Comparison of ENCODE assay signal across 20 cellular contexts in genomic region chr21:25756190-25756932, GRCh38. TPM values are rescaled to one million over a fixed set of nuclear protein-coding genes. Genes with fewer than 3 reads are reported as not detected.
A peak's percentile ranks its signal among the peaks of the same experiment; 100 is the strongest.
DNase-seq lines count a peak whose midpoint lies in the region; ATAC-seq, FAIRE-seq and TF ChIP-seq lines count a peak whose summit lies in the region.
"Had no signal": no experiment of that assay in that cellular context is flagged by ENCODE, and none has a peak within 500 bp of the region (broad histone marks: within the 10 kb centered on the region; RNA-seq: fewer than 3 reads in every experiment).

No MANE protein-coding gene starts in this region.

- H3K4me1 Mint-ChIP-seq in activated CD4-positive, alpha-beta T cell treated with anti-CD3 and anti-CD28 coated beads for 36 hours, result peaks cover 26% of the 10 kb centered on the region
- peaks cover 14% of the 10 kb centered on the region for H3K4me1 Mint-ChIP-seq in activated T-helper 17 cell treated with anti-CD3 and anti-CD28 coated beads, Interleukin-2, amount 50 U/mL, for 72 hours
- H3K4me1 Mint-ChIP-seq in nephron progenitor cell (no peaks in the 10 kb centered on the region), neural progenitor cell (no peaks in the 10 kb centered on the region), glutamatergic neuron (ENCODE audit: low read depth, unreplicated experiment) (no peaks in the 10 kb centered on the region)
- H3K4me1 Mint-ChIP-seq: neural crest cell had no signal

- intact Hi-C loops in activated CD4-positive, alpha-beta T cell treated with anti-CD3 and anti-CD28 coated beads for 36 hours (cut with DNase I, micrococcal nuclease), result no loop called here

- no peaks in the 10 kb centered on the region for H3K9me3 Mint-ChIP-seq in activated CD4-positive, alpha-beta T cell treated with anti-CD3 and anti-CD28 coated beads for 36 hours (ENCODE audit: low read depth)
- H3K9me3 Mint-ChIP-seq in activated T-helper 17 cell treated with anti-CD3 and anti-CD28 coated beads, Interleukin-2, amount 50 U/mL, for 72 hours, result no peaks in the 10 kb centered on the region
- H3K9me3 Mint-ChIP-seq in nephron progenitor cell, result no peaks in the 10 kb centered on the region
- no peaks in the 10 kb centered on the region for H3K9me3 Mint-ChIP-seq in neural progenitor cell
- peaks cover 2% of the 10 kb centered on the region for H3K9me3 Mint-ChIP-seq in glutamatergic neuron (ENCODE audit: unreplicated experiment)
- H3K9me3 Mint-ChIP-seq: neural crest cell had no signal

- H3K4me3 ChIP-seq in neural progenitor cell, result no peak overlapping the region
- H3K4me3 ChIP-seq: tibial nerve had no signal

- H3K27ac ChIP-seq in neural progenitor cell, result no peak overlapping the region
- H3K27ac ChIP-seq: C4-2B had no signal

- H3K4me1 ChIP-seq in neural progenitor cell, result no peaks in the 10 kb centered on the region

- no peak overlapping the region for H2AFZ ChIP-seq in neural progenitor cell (replicated peaks)

- POLR2A ChIA-PET in activated CD4-positive, alpha-beta T cell treated with anti-CD3 and anti-CD28 coated beads for 36 hours (lab: Charles Lee), result no interaction called here

- no peak for DNase-seq in activated CD4-positive, alpha-beta T cell treated with anti-CD3 and anti-CD28 coated beads for 36 hours
- no peak for DNase-seq in activated CD4-positive, alpha-beta T cell treated with anti-CD3 and anti-CD28 coated beads, Interleukin-2, amount 50 U/mL, for 4 hours
- no peak for DNase-seq in GM19239 (ENCODE audit: insufficient read length, low spot score)
- no peak for DNase-seq in nephron progenitor cell
- no peak for DNase-seq in neural progenitor cell (ENCODE audit: low spot score)
- DNase-seq in glutamatergic neuron, result no peak
- DNase-seq: 8988T; DND-41; foreskin fibroblast; GOT3; mesenchymal stem cell; NCI-H774; stimulated activated CD4-positive, alpha-beta T cell treated with anti-CD3 and anti-CD28 coated beads, Interleukin-1b, Interleukin-23, amount 100 ng/mL, for 48 hours had no signal

- H3K9ac ChIP-seq in neural progenitor cell, result no peak overlapping the region

- H3K4me3 Mint-ChIP-seq in activated CD4-positive, alpha-beta T cell treated with anti-CD3 and anti-CD28 coated beads for 36 hours, result no peak overlapping the region
- H3K4me3 Mint-ChIP-seq in activated T-helper 17 cell treated with anti-CD3 and anti-CD28 coated beads, Interleukin-2, amount 50 U/mL, for 72 hours, result peak overlapping the region; percentile 23
- no peak overlapping the region for H3K4me3 Mint-ChIP-seq in nephron progenitor cell
- H3K4me3 Mint-ChIP-seq in neural progenitor cell, result no peak overlapping the region
- no peak overlapping the region for H3K4me3 Mint-ChIP-seq in glutamatergic neuron (ENCODE audit: unreplicated experiment)
- H3K4me3 Mint-ChIP-seq: neural crest cell had no signal

- H3K4me2 ChIP-seq in neural progenitor cell, result no peak overlapping the region

- H3K27ac Mint-ChIP-seq in activated CD4-positive, alpha-beta T cell treated with anti-CD3 and anti-CD28 coated beads for 36 hours, result peak overlapping the region; percentile 14
- peak overlapping the region; percentile 46 for H3K27ac Mint-ChIP-seq in activated T-helper 17 cell treated with anti-CD3 and anti-CD28 coated beads, Interleukin-2, amount 50 U/mL, for 72 hours
- H3K27ac Mint-ChIP-seq in nephron progenitor cell (peak overlapping the region; percentile 17), neural progenitor cell (no peak overlapping the region), glutamatergic neuron (ENCODE audit: unreplicated experiment) (no peak overlapping the region)

- H3F3A ChIP-seq in neural progenitor cell (ENCODE audit: low read depth), result no peaks in the 10 kb centered on the region

- no peak for TF ChIP-seq CTCF in nephron progenitor cell (IDR thresholded peaks at IDR 0.05)
- TF ChIP-seq CTCF in neural progenitor cell (IDR thresholded peaks at IDR 0.05), result no peak
- TF ChIP-seq CTCF in glutamatergic neuron (IDR thresholded peaks at IDR 0.05; ENCODE audit: partially characterized antibody, unreplicated experiment), result no peak

- peaks cover 6% of the 10 kb centered on the region for H3K36me3 ChIP-seq in neural progenitor cell

- H3K27me3 Mint-ChIP-seq in activated CD4-positive, alpha-beta T cell treated with anti-CD3 and anti-CD28 coated beads for 36 hours, result no peaks in the 10 kb centered on the region
- no peaks in the 10 kb centered on the region for H3K27me3 Mint-ChIP-seq in activated T-helper 17 cell treated with anti-CD3 and anti-CD28 coated beads, Interleukin-2, amount 50 U/mL, for 72 hours
- H3K27me3 Mint-ChIP-seq in nephron progenitor cell (ENCODE audit: low read depth, poor library complexity), result no peaks in the 10 kb centered on the region
- H3K27me3 Mint-ChIP-seq in neural progenitor cell (ENCODE audit: insufficient read depth, low read depth), result no peaks in the 10 kb centered on the region
- H3K27me3 Mint-ChIP-seq in glutamatergic neuron (ENCODE audit: unreplicated experiment), result no peaks in the 10 kb centered on the region

- no peak for ATAC-seq in activated CD4-positive, alpha-beta T cell treated with anti-CD3 and anti-CD28 coated beads for 36 hours
- ATAC-seq in activated T-helper 17 cell treated with anti-CD3 and anti-CD28 coated beads, Interleukin-2, amount 50 U/mL, for 72 hours (replicated peaks), result no peak
- no peak for ATAC-seq in GM19395 (IDR thresholded peaks at IDR 0.05; ENCODE audit: unreplicated experiment)
- ATAC-seq: sciatic nerve had no signal

- H3K27me3 ChIP-seq in neural progenitor cell, result no peaks in the 10 kb centered on the region
- H3K27me3 ChIP-seq: tibial nerve had no signal

- H3K79me2 ChIP-seq in neural progenitor cell (ENCODE audit: low read depth), result no peaks in the 10 kb centered on the region

- H4K20me1 ChIP-seq in neural progenitor cell (ENCODE audit: low read depth), result no peaks in the 10 kb centered on the region

- no peaks in the 10 kb centered on the region for H3K9me3 ChIP-seq in neural progenitor cell (ENCODE audit: low read depth)
- H3K9me3 ChIP-seq: tibial nerve had no signal

- peaks cover 55% of the 10 kb centered on the region for H3K36me3 Mint-ChIP-seq in activated CD4-positive, alpha-beta T cell treated with anti-CD3 and anti-CD28 coated beads for 36 hours (ENCODE audit: low read depth)
- H3K36me3 Mint-ChIP-seq in activated T-helper 17 cell treated with anti-CD3 and anti-CD28 coated beads, Interleukin-2, amount 50 U/mL, for 72 hours (ENCODE audit: low read depth), result peaks cover 96% of the 10 kb centered on the region
- H3K36me3 Mint-ChIP-seq in nephron progenitor cell (ENCODE audit: low read depth) (peaks cover 42% of the 10 kb centered on the region), neural progenitor cell (peaks cover 14% of the 10 kb centered on the region), glutamatergic neuron (ENCODE audit: unreplicated experiment) (no peaks in the 10 kb centered on the region)

- CTCF ChIA-PET in activated CD4-positive, alpha-beta T cell treated with anti-CD3 and anti-CD28 coated beads for 36 hours (lab: Charles Lee), result interaction anchor here (0.7 to 0.8 kb wide), 2 partner anchors 7 to 864 kb away, joined by 3 read pairs; no protein-coding TSS in a partner anchor

- FAIRE-seq in GM19239 (lab: Jason Lieb, UNC), result peak; percentile 45
- FAIRE-seq: endometrium had no signal

RNA-seq across cellular contexts. Expression of gene GABPA, which starts 21.6 kb away (rescaled TPM):
- total RNA-seq in activated CD4-positive, alpha-beta T cell treated with anti-CD3 and anti-CD28 coated beads for 36 hours, result 10 to 100 TPM; 18.7 to 25.3 TPM
- total RNA-seq in activated T-helper 17 cell treated with anti-CD3 and anti-CD28 coated beads, Interleukin-2, amount 50 U/mL, for 72 hours, result 10 to 100 TPM; 17.3 to 24.9 TPM
- total RNA-seq in neural progenitor cell (ENCODE audit: low replicate concordance) (39.0 and 66.5 TPM in 2 replicates), glutamatergic neuron (ENCODE audit: unreplicated experiment) (16.2 TPM)

RNA-seq across cellular contexts. Expression of gene ATP5PF, which starts 21.7 kb away (rescaled TPM):
- 100 to 1,000 TPM; 154 to 165 TPM for total RNA-seq in activated CD4-positive, alpha-beta T cell treated with anti-CD3 and anti-CD28 coated beads for 36 hours
- total RNA-seq in activated T-helper 17 cell treated with anti-CD3 and anti-CD28 coated beads, Interleukin-2, amount 50 U/mL, for 72 hours, result 100 to 1,000 TPM in 1 of 2 donors, 10 to 100 TPM in 1; 89.7 to 151 TPM
- total RNA-seq in neural progenitor cell (ENCODE audit: low replicate concordance), result 92.3 and 156 TPM in 2 replicates
- total RNA-seq in glutamatergic neuron (ENCODE audit: unreplicated experiment), result 128 TPM

Comparison
In these comparisons a context has a peak if more than half of its experiments do, and no peak if none do; other contexts are left out.
1. H3K27ac Mint-ChIP-seq: peak in activated CD4-positive, alpha-beta T cell treated with anti-CD3 and anti-CD28 coated beads for 36 hours (single experiment), activated T-helper 17 cell treated with anti-CD3 and anti-CD28 coated beads, Interleukin-2, amount 50 U/mL, for 72 hours (single experiment) and nephron progenitor cell (single experiment); none in neural progenitor cell (single experiment) and glutamatergic neuron (single experiment).